12 cellular contexts compared by ENCODE assay signal in the genomic region with DNA sequence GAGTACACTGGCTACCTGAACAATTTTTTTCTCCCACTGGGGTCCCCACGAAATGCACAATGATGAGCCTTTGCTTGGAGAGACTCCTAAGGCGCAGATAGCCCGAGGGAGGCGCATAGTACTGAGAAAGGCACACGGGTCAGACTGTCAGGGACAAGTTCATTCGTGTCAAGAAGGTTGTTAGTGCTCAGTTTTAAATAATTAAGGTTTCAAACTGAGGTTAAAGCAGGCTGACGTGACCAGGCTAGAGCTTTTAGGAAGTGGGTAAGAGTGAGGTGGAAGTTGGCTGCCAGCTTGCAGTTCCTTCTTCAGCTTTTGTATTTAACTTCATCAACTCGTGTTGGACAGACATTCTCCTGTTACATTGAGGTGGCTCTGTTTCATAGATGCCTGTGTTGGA. TPM values are rescaled to one million over a fixed set of nuclear protein-coding genes. Genes with fewer than 3 reads are reported as not detected.
A peak's percentile ranks its signal among the peaks of the same experiment; 100 is the strongest.
DNase-seq lines count a peak whose midpoint lies in the region; ATAC-seq lines count a peak whose summit lies in the region.
"Had no signal": no experiment of that assay in that cellular context is flagged by ENCODE, and none has a peak within 500 bp of the region (broad histone marks: within the 10 kb centered on the region; RNA-seq: fewer than 3 reads in every experiment).

No MANE protein-coding gene starts in this region.

- no peak overlapping the region for H3K4me3 Mint-ChIP-seq in effector memory CD8-positive, alpha-beta T cell

- ATAC-seq in left ventricle myocardium superior: peak; percentile 20
- ATAC-seq in Right ventricle myocardium inferior: no peak
- ATAC-seq in effector memory CD8-positive, alpha-beta T cell (replicated peaks): peak; percentile 42
- no peak for ATAC-seq in HG03039 (IDR thresholded peaks at IDR 0.05; ENCODE audit: unreplicated experiment)

- intact Hi-C loops in left ventricle myocardium superior (cut with micrococcal nuclease): no loop called here
- intact Hi-C loops in Right ventricle myocardium inferior (cut with DNase I): no loop called here

- H3K36me3 Mint-ChIP-seq in effector memory CD8-positive, alpha-beta T cell (ENCODE audit: insufficient read depth): peaks cover 54% of the 10 kb centered on the region

- H3K27ac Mint-ChIP-seq in effector memory CD8-positive, alpha-beta T cell: peak overlapping the region; percentile 77

- DNase-seq in left ventricle myocardium superior (no peak), Right ventricle myocardium inferior (ENCODE audit: missing footprints) (no peak), Kasumi-1 (lab: John Stamatoyannopoulos, UW) (peak; percentile 76 to 83), NCI-H1092 treated with DMSO at 0.1 percent for 48 hours (lab: John Stamatoyannopoulos, UW) (no peak)
- DNase-seq in effector memory CD8-positive, alpha-beta T cell: no peak
- no peak for DNase-seq in stimulated activated CD4-positive, alpha-beta T cell treated with anti-CD3 and anti-CD28 coated beads, Interleukin-2, amount 100 ng/mL, for 48 hours
- no peak for DNase-seq in NK-92 treated with Interleukin-12 subunit alpha and Interleukin-12 subunit beta, amount 100 ng/mL, for 24 hours (lab: John Stamatoyannopoulos, UW)
- DNase-seq: effector memory CD4-positive, alpha-beta T cell; IMR-90; mesenchymal stem cell; thyroid gland had no signal

- H3K27me3 Mint-ChIP-seq in effector memory CD8-positive, alpha-beta T cell: no peaks in the 10 kb centered on the region

- H3K4me1 Mint-ChIP-seq in effector memory CD8-positive, alpha-beta T cell (ENCODE audit: low read depth in 2 of 2): peaks cover 22 to 38% of the 10 kb centered on the region in 2 donors

- no peaks in the 10 kb centered on the region for H3K9me3 Mint-ChIP-seq in effector memory CD8-positive, alpha-beta T cell

RNA-seq across cellular contexts. Expression of gene RBM33, which starts 31.6 kb away (rescaled TPM):
- total RNA-seq in left ventricle myocardium superior (37.8 TPM), Right ventricle myocardium inferior (36.1 TPM)

Comparison
In these comparisons a context has a peak if more than half of its experiments do, and no peak if none do; other contexts are left out.
1. ATAC-seq: peak in left ventricle myocardium superior (single experiment) and effector memory CD8-positive, alpha-beta T cell (single experiment); none in Right ventricle myocardium inferior (single experiment) and HG03039 (single experiment).
2. DNase-seq: peak in Kasumi-1 (2 of 2); none in left ventricle myocardium superior (single experiment), Right ventricle myocardium inferior (single experiment), effector memory CD8-positive, alpha-beta T cell (0 of 3), stimulated activated CD4-positive, alpha-beta T cell treated with anti-CD3 and anti-CD28 coated beads, Interleukin-2, amount 100 ng/mL, for 48 hours (0 of 2), NCI-H1092 treated with DMSO at 0.1 percent for 48 hours (single experiment) and NK-92 treated with Interleukin-12 subunit alpha and Interleukin-12 subunit beta, amount 100 ng/mL, for 24 hours (single experiment).